ENCODE assay signal across 21 cellular contexts in genomic region chr12:108972226-108972757, GRCh38. TPM values are rescaled to one million over a fixed set of nuclear protein-coding genes. Genes with fewer than 3 reads are reported as not detected.
"Had no signal": no experiment of that assay in that cellular context is flagged by ENCODE, and none has a peak within 500 bp of the region (broad histone marks: within the 10 kb centered on the region; RNA-seq: fewer than 3 reads in every experiment).

No MANE protein-coding gene starts in this region.

- DNase-seq: activated CD4-positive, alpha-beta T cell treated with anti-CD3 and anti-CD28 coated beads, Interleukin-2, amount 50 U/mL, for 4 hours; activated CD4-positive, CD25-positive, alpha-beta regulatory T cell treated with anti-CD3 and anti-CD28 coated beads, Interleukin-2, amount 50 U/mL, for 72 hours; activated CD8-positive, alpha-beta memory T cell treated with anti-CD3 and anti-CD28 coated beads, Interleukin-2, amount 10 ng/mL, durations not matched to agents 7 days and 5 days; activated gamma-delta T cell; activated T-cell treated with anti-CD3 and anti-CD28 coated beads, Interleukin-2, amount 50 U/mL, for 48 hours; amygdala; endodermal cell; hippocampal formation; ovary; stimulated activated CD4-positive, alpha-beta T cell treated with anti-CD3 and anti-CD28 coated beads, Interleukin-2, amount 100 ng/mL, for 48 hours; stimulated activated CD8-positive, alpha-beta memory T cell treated with anti-CD3 and anti-CD28 coated beads, Interleukin-4, amount 100 ng/mL, for 48 hours; stimulated activated naive CD8-positive, alpha-beta T cell treated with anti-CD3 and anti-CD28 coated beads, Interleukin-15, Interleukin-2, amounts not matched to agents 100 U/mL and 50 U/mL, for 24 hours had no signal

- H3K9me3 Mint-ChIP-seq: endodermal cell, neural crest cell had no signal

- H3K4me3 ChIP-seq: ovary, suprapubic skin had no signal

- H3K27ac ChIP-seq: ovary, suprapubic skin had no signal

- H3K27me3 ChIP-seq: ovary had no signal

- H3K36me3 Mint-ChIP-seq: activated CD8-positive, alpha-beta memory T cell treated with anti-CD3 and anti-CD28 coated beads, Interleukin-2, amount 10 ng/mL, durations not matched to agents 7 days and 5 days; activated naive CD8-positive, alpha-beta T cell had no signal

- ATAC-seq: activated CD8-positive, alpha-beta memory T cell treated with anti-CD3 and anti-CD28 coated beads, Interleukin-2, amount 10 ng/mL, durations not matched to agents 7 days and 5 days; stimulated activated naive CD8-positive, alpha-beta T cell treated with anti-CD3 and anti-CD28 coated beads, Interleukin-15, Interleukin-2, amounts not matched to agents 100 U/mL and 50 U/mL, for 24 hours had no signal

- H3K4me3 Mint-ChIP-seq: activated CD8-positive, alpha-beta memory T cell treated with anti-CD3 and anti-CD28 coated beads, Interleukin-2, amount 10 ng/mL, durations not matched to agents 7 days and 5 days; activated naive CD8-positive, alpha-beta T cell; brain; endodermal cell; neural crest cell had no signal

- H3K4me1 ChIP-seq: suprapubic skin had no signal

- H3K4me1 Mint-ChIP-seq: activated CD8-positive, alpha-beta memory T cell treated with anti-CD3 and anti-CD28 coated beads, Interleukin-2, amount 10 ng/mL, durations not matched to agents 7 days and 5 days; brain; endodermal cell had no signal

- H3K27ac Mint-ChIP-seq: activated CD8-positive, alpha-beta memory T cell treated with anti-CD3 and anti-CD28 coated beads, Interleukin-2, amount 10 ng/mL, durations not matched to agents 7 days and 5 days; activated naive CD8-positive, alpha-beta T cell; brain; endodermal cell had no signal

- H3K36me3 ChIP-seq: ovary, suprapubic skin had no signal

- H3K9me3 ChIP-seq: ovary, suprapubic skin had no signal

RNA-seq across cellular contexts. Expression of gene SVOP, which starts 48.6 kb away (rescaled TPM):
- total RNA-seq: activated CD8-positive, alpha-beta memory T cell treated with anti-CD3 and anti-CD28 coated beads, Interleukin-2, amount 10 ng/mL, durations not matched to agents 7 days and 5 days; endodermal cell; esophagus mucosa; glomerular endothelial cell; kidney epithelial cell; lower leg skin; ovary; suprapubic skin; ureter had no signal
- polyA plus RNA-seq: ovary had no signal
